24 cellular contexts compared by ENCODE assay signal in the genomic region with DNA sequence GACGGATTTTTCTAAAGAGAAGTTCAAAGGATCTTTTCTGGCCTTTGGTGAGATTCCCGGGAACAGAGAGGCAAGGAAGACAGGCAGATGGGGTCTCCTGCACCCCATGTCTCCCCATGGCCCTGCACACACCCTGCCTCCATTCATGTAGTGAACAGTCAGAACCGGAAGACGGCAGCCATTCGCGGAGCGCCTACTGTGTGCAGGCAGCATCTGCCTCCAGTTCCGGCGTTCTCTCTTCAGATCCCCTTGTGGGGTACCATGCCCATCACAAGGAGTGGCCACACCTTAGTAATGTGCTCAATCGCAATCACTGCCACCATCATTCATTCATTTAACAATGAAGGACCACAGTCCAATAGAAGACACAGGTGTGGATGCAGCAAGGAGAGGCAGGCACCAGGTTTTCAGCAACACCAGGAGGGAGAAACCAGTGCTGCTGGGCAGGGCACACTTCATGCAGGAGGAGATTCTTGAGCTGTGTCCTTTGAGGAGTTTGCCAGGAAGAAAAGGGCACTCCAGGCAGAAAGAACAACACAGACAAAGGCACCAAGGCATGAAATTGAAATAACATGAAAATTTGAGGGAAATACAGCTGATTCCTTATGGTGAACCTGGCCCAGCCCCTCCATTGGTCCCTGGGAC.
A peak's percentile ranks its signal among the peaks of the same experiment; 100 is the strongest.
DNase-seq lines count a peak whose midpoint lies in the region; ATAC-seq, FAIRE-seq and TF ChIP-seq lines count a peak whose summit lies in the region.
"Had no signal": no experiment of that assay in that cellular context is flagged by ENCODE, and none has a peak within 500 bp of the region (broad histone marks: within the 10 kb centered on the region; RNA-seq: fewer than 3 reads in every experiment).

No MANE protein-coding gene starts in this region.

- no peak for TF ChIP-seq CTCF in K562 (IDR thresholded peaks at IDR 0.05 in 2 of 3, conservative IDR thresholded peaks at IDR 0.05 in 1 of 3; ENCODE audit: insufficient read depth in 2 of 3, low read depth in 1 of 3, low read length in 3 of 3)
- TF ChIP-seq CTCF in sigmoid colon (IDR thresholded peaks at IDR 0.05) = no peak

- H3K4me3 ChIP-seq in K562 = no peak overlapping the region
- H3K4me3 ChIP-seq in sigmoid colon = no peak overlapping the region
- H3K4me3 ChIP-seq: GM23338 had no signal

- DNase-seq in K562 (ENCODE audit: extremely low read depth in 1 of 4, low spot score in 3 of 4) (no peak), mesenteric fat pad (ENCODE audit: low spot score) (peak; percentile 72), sigmoid colon (peak; percentile 26), KBM-7 (no peak), DMS79 (lab: John Stamatoyannopoulos, UW) (no peak), DMS53 treated with DMSO at 0.1 percent for 48 hours (lab: John Stamatoyannopoulos, UW; ENCODE audit: unreplicated experiment) (no peak)
- DNase-seq: ACHN; BE2C; C1 segment of cervical spinal cord; CD4-positive, CD25-positive, alpha-beta regulatory T cell; CD8-positive, alpha-beta memory T cell; COR-L47; DMS 273 treated with DMSO at 0.1 percent for 48 hours; DMS53; GF-D8; HCEC 1CT; IMR-90; KG1 had no signal

- H2AFZ ChIP-seq in K562 (ENCODE audit: low read depth, low read length) = no peak overlapping the region
- H2AFZ ChIP-seq: GM23338 had no signal

- CTCF ChIA-PET in K562 (lab: Yijun Ruan, JAX; ENCODE audit: low intra/inter-chr PET ratio) = no interaction called here

- H3K27ac ChIP-seq in K562 (ENCODE audit: extremely low read depth, low read depth, low read length) (no peak overlapping the region), sigmoid colon (no peak overlapping the region)

- TF ChIP-seq RAD21 in K562 (CRISPR knock-in tag; conservative IDR thresholded peaks at IDR 0.05 in 1 of 2, IDR thresholded peaks at IDR 0.05 in 1 of 2) = no peak

- peaks cover 2 to 42% of the 10 kb centered on the region in 2 experiments; a peak in 4 of 5 replicates for H3K27me3 ChIP-seq in K562 (ENCODE audit: control insufficient read depth in 2 of 2, insufficient read depth in 2 of 2, low read length in 2 of 2)
- H3K27me3 ChIP-seq in sigmoid colon = no peaks in the 10 kb centered on the region
- H3K27me3 ChIP-seq: BE2C had no signal

- H3K4me1 ChIP-seq in K562 (replicated peaks in 1 of 2; ENCODE audit: control insufficient read depth in 2 of 2, insufficient read depth in 2 of 2, low read length in 2 of 2) = no peaks in the 10 kb centered on the region
- H3K4me1 ChIP-seq in sigmoid colon = no peaks in the 10 kb centered on the region
- H3K4me1 ChIP-seq: BE2C had no signal

- intact Hi-C loops in K562 (cut with micrococcal nuclease) = no loop called here
- intact Hi-C loops in sigmoid colon (cut with DNase I) = no loop called here

- no peaks in the 10 kb centered on the region for H3K79me2 ChIP-seq in K562 (ENCODE audit: control insufficient read depth, insufficient read depth, low read length)

- H3K4me2 ChIP-seq in K562 (ENCODE audit: insufficient read depth, low read length) = no peak overlapping the region
- H3K4me2 ChIP-seq: GM23338 had no signal

- no peaks in the 10 kb centered on the region for H4K20me1 ChIP-seq in K562 (replicated peaks; ENCODE audit: control insufficient read depth, insufficient read depth, low read length)

- H3K36me3 ChIP-seq in K562 (ENCODE audit: control insufficient read depth, insufficient read depth, low read length) (no peaks in the 10 kb centered on the region), sigmoid colon (no peaks in the 10 kb centered on the region)
- H3K36me3 ChIP-seq: BE2C had no signal

- no TSS peak for BruUV-seq in K562 (replicated peaks; lab: Mats Ljungman, UMichigan)

- no peak for ATAC-seq in K562
- no peak for ATAC-seq in GM18505 (IDR thresholded peaks at IDR 0.05; ENCODE audit: unreplicated experiment)
- ATAC-seq: GM23338 had no signal

- H3K9ac ChIP-seq in K562 (ENCODE audit: insufficient read depth in 1 of 2, low read depth in 2 of 2, low read length in 2 of 2) = no peak overlapping the region

- TF ChIP-seq EP300 in K562 (IDR thresholded peaks at IDR 0.05; ENCODE audit: low read length) = no peak
- no peak for TF ChIP-seq EP300 in sigmoid colon (IDR thresholded peaks at IDR 0.05)

- no peak for FAIRE-seq in K562 (lab: Jason Lieb, UNC)
- FAIRE-seq: A204.1, GM19239, H54, HTR-8/SVneo had no signal

- H3K9me1 ChIP-seq in K562 (ENCODE audit: control insufficient read depth, insufficient read depth, low read length) = no peaks in the 10 kb centered on the region

- POLR2A ChIA-PET in K562 (lab: Yijun Ruan, JAX) = no interaction called here

- 14% methylated on average over 10 of the region's 10 CpGs for WGBS in K562 (ENCODE audit: insufficient coverage, low coverage, missing lambda C conversion rate)
- WGBS in sigmoid colon, 2 donors = 94 to 96% methylated on average over 10 of the region's 10 CpGs

- in situ Hi-C loops in K562 (cut with MboI) (no loop called here), KBM-7 (cut with MboI; ENCODE audit: low pct_unique_long_range_greater_than_20kb, low sequenced_read_pairs) (no loop called here)

- no peak for TF ChIP-seq POLR2A in K562 (conservative IDR thresholded peaks at IDR 0.05)
- TF ChIP-seq POLR2A in sigmoid colon (IDR thresholded peaks at IDR 0.05) = no peak
- no peak for TF ChIP-seq POLR2A in GM18505 (IDR thresholded peaks at IDR 0.05; ENCODE audit: borderline replicate concordance, extremely low read depth, insufficient read depth, insufficient read length)

- H3K9me3 ChIP-seq in K562 (replicated peaks; ENCODE audit: control insufficient read depth, insufficient read depth, low read depth, low read length) (no peaks in the 10 kb centered on the region), sigmoid colon (peaks cover 0 to 2% (median 0%) of the 10 kb centered on the region in 4 donors)
- H3K9me3 ChIP-seq: BE2C had no signal

TF ChIP-seq in K562, 482 proteins besides CTCF, POLR2A, EP300 and RAD21:
- 0 out of 2 replicates have a peak, but pooled peaks have one; percentile 18 for TF ChIP-seq ZKSCAN1 (IDR thresholded peaks at IDR 0.05; ENCODE audit: low read depth, low read length)
- no peak for TF ChIP-seq MECOM (CRISPR knock-in tag; IDR thresholded peaks at IDR 0.05)
- TF ChIP-seq, protein P1, sequence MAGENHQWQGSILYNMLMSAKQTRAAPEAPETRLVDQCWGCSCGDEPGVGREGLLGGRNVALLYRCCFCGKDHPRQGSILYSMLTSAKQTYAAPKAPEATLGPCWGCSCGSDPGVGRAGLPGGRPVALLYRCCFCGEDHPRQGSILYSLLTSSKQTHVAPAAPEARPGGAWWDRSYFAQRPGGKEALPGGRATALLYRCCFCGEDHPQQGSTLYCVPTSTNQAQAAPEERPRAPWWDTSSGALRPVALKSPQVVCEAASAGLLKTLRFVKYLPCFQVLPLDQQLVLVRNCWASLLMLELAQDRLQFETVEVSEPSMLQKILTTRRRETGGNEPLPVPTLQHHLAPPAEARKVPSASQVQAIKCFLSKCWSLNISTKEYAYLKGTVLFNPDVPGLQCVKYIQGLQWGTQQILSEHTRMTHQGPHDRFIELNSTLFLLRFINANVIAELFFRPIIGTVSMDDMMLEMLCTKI (IDR thresholded peaks at IDR 0.05; ENCODE audit: partially characterized antibody) = no peak
- TF ChIP-seq KLF10 (CRISPR knock-in tag; IDR thresholded peaks at IDR 0.05) = no peak
- TF ChIP-seq, protein P2, sequence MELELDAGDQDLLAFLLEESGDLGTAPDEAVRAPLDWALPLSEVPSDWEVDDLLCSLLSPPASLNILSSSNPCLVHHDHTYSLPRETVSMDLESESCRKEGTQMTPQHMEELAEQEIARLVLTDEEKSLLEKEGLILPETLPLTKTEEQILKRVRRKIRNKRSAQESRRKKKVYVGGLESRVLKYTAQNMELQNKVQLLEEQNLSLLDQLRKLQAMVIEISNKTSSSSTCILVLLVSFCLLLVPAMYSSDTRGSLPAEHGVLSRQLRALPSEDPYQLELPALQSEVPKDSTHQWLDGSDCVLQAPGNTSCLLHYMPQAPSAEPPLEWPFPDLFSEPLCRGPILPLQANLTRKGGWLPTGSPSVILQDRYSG (tag; conservative IDR thresholded peaks at IDR 0.05; ENCODE audit: low read depth) = no peak
- no peak for TF ChIP-seq ELF1 (tag; IDR thresholded peaks at IDR 0.05)
- TF ChIP-seq, protein P3, sequence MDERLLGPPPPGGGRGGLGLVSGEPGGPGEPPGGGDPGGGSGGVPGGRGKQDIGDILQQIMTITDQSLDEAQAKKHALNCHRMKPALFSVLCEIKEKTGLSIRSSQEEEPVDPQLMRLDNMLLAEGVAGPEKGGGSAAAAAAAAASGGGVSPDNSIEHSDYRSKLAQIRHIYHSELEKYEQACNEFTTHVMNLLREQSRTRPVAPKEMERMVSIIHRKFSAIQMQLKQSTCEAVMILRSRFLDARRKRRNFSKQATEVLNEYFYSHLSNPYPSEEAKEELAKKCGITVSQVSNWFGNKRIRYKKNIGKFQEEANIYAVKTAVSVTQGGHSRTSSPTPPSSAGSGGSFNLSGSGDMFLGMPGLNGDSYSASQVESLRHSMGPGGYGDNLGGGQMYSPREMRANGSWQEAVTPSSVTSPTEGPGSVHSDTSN (CRISPR knock-in tag; IDR thresholded peaks at IDR 0.05; ENCODE audit: low read depth) = no peak
- TF ChIP-seq, protein P3 (tag; conservative IDR thresholded peaks at IDR 0.05; ENCODE audit: low read depth) = no peak
- TF ChIP-seq SAFB (IDR thresholded peaks at IDR 0.05; ENCODE audit: borderline replicate concordance, low read depth, low read length) = no peak

Comparison
In these comparisons a context has a peak if more than half of its experiments do, and no peak if none do; other contexts are left out.
1. DNase-seq: peak in mesenteric fat pad (single experiment) and sigmoid colon (single experiment); none in K562 (0 of 4), KBM-7 (single experiment), DMS79 (single experiment) and DMS53 treated with DMSO at 0.1 percent for 48 hours (single experiment).